Comparison of ENCODE assay signal across 8 cellular contexts in the genomic region with DNA sequence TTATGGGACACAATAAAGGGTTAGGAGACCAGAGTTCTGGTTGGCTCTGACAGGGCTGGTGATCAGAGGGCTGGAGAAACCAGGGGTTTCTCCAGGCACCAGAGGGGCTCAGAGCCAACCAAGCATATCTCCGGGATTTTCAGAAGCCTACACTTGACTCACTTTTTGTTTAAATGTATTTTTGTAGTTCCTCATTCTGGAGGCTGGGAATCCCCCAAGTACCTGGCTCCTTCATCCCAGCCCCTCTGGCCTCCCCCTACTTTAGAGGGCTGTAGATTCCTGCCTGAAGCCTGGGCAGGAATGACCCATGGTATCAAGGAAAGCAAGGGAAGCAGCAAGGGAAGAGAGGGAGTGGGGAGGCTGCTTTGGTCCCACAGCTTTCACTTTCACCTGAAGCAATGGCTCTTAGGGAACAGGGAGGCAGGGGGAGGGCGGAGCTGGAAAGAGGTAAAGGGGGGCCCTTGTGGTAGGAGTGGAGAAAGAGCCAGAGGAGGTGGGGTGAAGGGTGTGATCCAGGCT. TPM values are rescaled to one million over a fixed set of nuclear protein-coding genes. Genes with fewer than 3 reads are reported as not detected.
DNase-seq lines count a peak whose midpoint lies in the region; ATAC-seq and TF ChIP-seq lines count a peak whose summit lies in the region.

No MANE protein-coding gene starts in this region.

- no peak overlapping the region for H3K4me3 ChIP-seq in Loucy (ENCODE audit: low read length, poor library complexity, severe bottlenecking)
- peak overlapping the region in 1 of 2 donors; percentile 69 for H3K4me3 ChIP-seq in left lung
- no peak overlapping the region for H3K4me3 ChIP-seq in MG63

- in situ Hi-C loops in ACHN (cut with HindIII; ENCODE audit: low pct_ligation_motif_present, low pct_unique_long_range_greater_than_20kb, low sequenced_read_pairs), result no loop called here

- H3K9ac ChIP-seq in Loucy (ENCODE audit: low read depth, low read length, poor library complexity, severe bottlenecking), result peak overlapping the region; percentile 4

- H3K36me3 ChIP-seq in Loucy (ENCODE audit: insufficient read depth, low read length), result no peaks in the 10 kb centered on the region
- peaks cover 0 to 22% of the 10 kb centered on the region in 2 donors for H3K36me3 ChIP-seq in left lung
- H3K36me3 ChIP-seq in MG63, result no peaks in the 10 kb centered on the region

- H3K79me2 ChIP-seq in Loucy (ENCODE audit: insufficient read depth, low read length), result no peaks in the 10 kb centered on the region

- TF ChIP-seq CTCF in Loucy (conservative IDR thresholded peaks at IDR 0.05; ENCODE audit: low read length), result no peak
- no peak for TF ChIP-seq CTCF in left lung (IDR thresholded peaks at IDR 0.05)

- H4K20me1 ChIP-seq in Loucy (ENCODE audit: insufficient read depth, low read length, poor library complexity, severe bottlenecking), result no peaks in the 10 kb centered on the region

- ATAC-seq in GM19351 (IDR thresholded peaks at IDR 0.05; ENCODE audit: unreplicated experiment) (peak; percentile 35), left lung (peak; percentile 17), left colon (no peak)

- H3K4me1 ChIP-seq in Loucy (ENCODE audit: insufficient read depth, low read length, poor library complexity, severe bottlenecking), result peaks cover 6% of the 10 kb centered on the region
- H3K4me1 ChIP-seq in left lung, result peaks cover 16 to 56% of the 10 kb centered on the region in 2 donors

- peak overlapping the region; percentile 80 to 86 for H3K27ac ChIP-seq in left lung

- H3K9me3 ChIP-seq in Loucy (ENCODE audit: insufficient read depth, low read depth, low read length), result no peaks in the 10 kb centered on the region
- no peaks in the 10 kb centered on the region for H3K9me3 ChIP-seq in left lung
- no peaks in the 10 kb centered on the region for H3K9me3 ChIP-seq in MG63

- no peaks in the 10 kb centered on the region for H3K9me2 ChIP-seq in Loucy (replicated peaks; ENCODE audit: low read depth, low read length)

- H3K27me3 ChIP-seq in Loucy (ENCODE audit: insufficient read depth, low read length, poor library complexity, severe bottlenecking) (no peaks in the 10 kb centered on the region), left lung (no peaks in the 10 kb centered on the region), MG63 (peaks cover 9% of the 10 kb centered on the region; the same call in 1 of the 2 replicates)

- DNase-seq in ACHN (peak; percentile 37), left lung (no peak), NOMO-1 treated with dmso at 0.1 percent for 144 hours (lab: John Stamatoyannopoulos, UW; ENCODE audit: unreplicated experiment) (no peak), NCI-H2081 treated with DMSO at 0.1 percent for 48 hours (lab: John Stamatoyannopoulos, UW) (no peak), MG63 (no peak), left colon (no peak)

- no peaks in the 10 kb centered on the region for H3F3A ChIP-seq in Loucy (ENCODE audit: low read depth)

- peak overlapping the region; percentile 19 for H3K4me2 ChIP-seq in Loucy (ENCODE audit: low read depth, low read length, poor library complexity, severe bottlenecking)

- H2AFZ ChIP-seq in Loucy (ENCODE audit: low read length), result no peak overlapping the region

- intact Hi-C loops in left lung (cut with DNase I), result no loop called here
- intact Hi-C loops in left colon (cut with DNase I, micrococcal nuclease), result no loop called here

RNA-seq across cellular contexts. Expression of gene CD40, which starts 1.0 kb away (rescaled TPM):
- total RNA-seq in left lung (10 to 100 TPM; 22.3 to 27.6 TPM), left colon (1 to 10 TPM; 2.5 to 6.0 TPM)
- not detected in 2 replicates for total RNA-seq in MG63 (2014; rRNA removed; shearing (Covaris generic); ENCODE audit: low replicate concordance)

RNA-seq across cellular contexts. Expression of gene NCOA5, which starts 29.3 kb away (rescaled TPM):
- 10 to 100 TPM; 20.6 to 23.8 TPM for total RNA-seq in left lung
- total RNA-seq in MG63 (2014; rRNA removed; shearing (Covaris generic); ENCODE audit: low replicate concordance), result 9.2 and 24.9 TPM in 2 replicates
- total RNA-seq in left colon, result 10 to 100 TPM; 20.8 to 24.1 TPM
